In genomic region chr10:12501324-12501723, GRCh38 we compare ENCODE assay signal across 22 cellular contexts.
A peak's percentile ranks its signal among the peaks of the same experiment; 100 is the strongest.
DNase-seq lines count a peak whose midpoint lies in the region; ATAC-seq, FAIRE-seq and TF ChIP-seq lines count a peak whose summit lies in the region.
"Had no signal": no experiment of that assay in that cellular context is flagged by ENCODE, and none has a peak within 500 bp of the region (broad histone marks: within the 10 kb centered on the region; RNA-seq: fewer than 3 reads in every experiment).

No MANE protein-coding gene starts in this region.

- intact Hi-C loops in left lung (cut with DNase I) = no loop called here

- H3K79me2 ChIP-seq in astrocyte (ENCODE audit: insufficient read depth, low read length) = peaks cover 22% of the 10 kb centered on the region

- no peak overlapping the region for H3K9ac ChIP-seq in astrocyte (ENCODE audit: low read length)

- TF ChIP-seq CTCF in astrocyte (IDR thresholded peaks at IDR 0.05; ENCODE audit: insufficient read depth, low read depth, low read length) (no peak), left lung (IDR thresholded peaks at IDR 0.05) (no peak)

- H3K4me1 ChIP-seq in astrocyte (ENCODE audit: insufficient read depth, low read length) (peaks cover 22% of the 10 kb centered on the region), left lung (peaks cover 9 to 22% of the 10 kb centered on the region in 2 donors)
- no peaks in the 10 kb centered on the region for H3K4me1 ChIP-seq in effector memory CD4-positive, alpha-beta T cell (ENCODE audit: control insufficient read depth, insufficient read depth, low read length, poor library complexity, severe bottlenecking)

- H3K4me3 Mint-ChIP-seq in astrocyte (ENCODE audit: unreplicated experiment) = no peak overlapping the region
- H3K4me3 Mint-ChIP-seq: activated CD8-positive, alpha-beta T cell treated with anti-CD3 and anti-CD28 coated beads, Interleukin-2, amount 10 ng/mL, durations not matched to agents 7 days and 5 days; activated T-helper 1 cell treated with anti-CD3 and anti-CD28 coated beads, Interleukin-12 subunit alpha, Interleukin-12 subunit beta, Interleukin-2, Interleukin-4 antibody, amounts not matched to agents 30 ng/mL and 10 ng/mL and 1 ng/mL, durations not matched to agents 14 hours and 24 hours and 36 hours had no signal

- peaks cover 25% of the 10 kb centered on the region for H3K4me1 Mint-ChIP-seq in astrocyte (ENCODE audit: low read depth, unreplicated experiment)

- no peaks in the 10 kb centered on the region for H3K9me3 Mint-ChIP-seq in astrocyte (ENCODE audit: unreplicated experiment)

- H3K27ac ChIP-seq in astrocyte (ENCODE audit: low read depth, low read length) = no peak overlapping the region
- H3K27ac ChIP-seq in left lung = no peak overlapping the region
- H3K27ac ChIP-seq in effector memory CD4-positive, alpha-beta T cell (ENCODE audit: insufficient read depth, low read length, poor library complexity, severe bottlenecking) = no peak overlapping the region
- H3K27ac ChIP-seq: C4-2B, epithelial cell of prostate, gastroesophageal sphincter, thoracic aorta had no signal

- H2AFZ ChIP-seq in astrocyte (ENCODE audit: low read depth, low read length) = no peak overlapping the region

- H3K27me3 ChIP-seq in astrocyte (ENCODE audit: insufficient read depth, low read length) (no peaks in the 10 kb centered on the region), left lung (no peaks in the 10 kb centered on the region)
- H3K27me3 ChIP-seq in effector memory CD4-positive, alpha-beta T cell (replicated peaks; ENCODE audit: control insufficient read depth, insufficient read depth, low read length, poor library complexity, severe bottlenecking) = no peaks in the 10 kb centered on the region
- H3K27me3 ChIP-seq: adrenal gland, gastroesophageal sphincter had no signal

- peaks cover 72% of the 10 kb centered on the region for H4K20me1 ChIP-seq in astrocyte (ENCODE audit: insufficient read depth, low read length)

- H3K27me3 Mint-ChIP-seq in astrocyte (ENCODE audit: low read depth, unreplicated experiment) = peaks cover 14% of the 10 kb centered on the region

- no peak overlapping the region for H3K27ac Mint-ChIP-seq in astrocyte (ENCODE audit: unreplicated experiment)
- H3K27ac Mint-ChIP-seq: activated CD8-positive, alpha-beta T cell treated with anti-CD3 and anti-CD28 coated beads, Interleukin-2, amount 10 ng/mL, durations not matched to agents 7 days and 5 days; activated T-helper 1 cell treated with anti-CD3 and anti-CD28 coated beads, Interleukin-12 subunit alpha, Interleukin-12 subunit beta, Interleukin-2, Interleukin-4 antibody, amounts not matched to agents 30 ng/mL and 10 ng/mL and 1 ng/mL, durations not matched to agents 14 hours and 24 hours and 36 hours had no signal

- no peak for FAIRE-seq in astrocyte (lab: Jason Lieb, UNC)
- FAIRE-seq: colon had no signal

- H3K36me3 Mint-ChIP-seq in astrocyte (ENCODE audit: low read depth, unreplicated experiment) = peaks cover 6% of the 10 kb centered on the region

- peak; percentile 30 for ATAC-seq in left lung
- no peak for ATAC-seq in GM21515 (IDR thresholded peaks at IDR 0.05; ENCODE audit: unreplicated experiment)
- ATAC-seq in HG03432 (IDR thresholded peaks at IDR 0.05; ENCODE audit: unreplicated experiment) = no peak
- ATAC-seq: activated CD8-positive, alpha-beta T cell treated with anti-CD3 and anti-CD28 coated beads, Interleukin-2, amount 10 ng/mL, durations not matched to agents 7 days and 5 days; gastroesophageal sphincter; sciatic nerve had no signal

- H3K4me3 ChIP-seq in astrocyte (ENCODE audit: insufficient read depth, low read depth, low read length) = no peak overlapping the region
- no peak overlapping the region for H3K4me3 ChIP-seq in left lung
- H3K4me3 ChIP-seq in effector memory CD4-positive, alpha-beta T cell (ENCODE audit: insufficient read depth, low read depth, low read length, poor library complexity, severe bottlenecking) = no peak overlapping the region
- H3K4me3 ChIP-seq: adrenal gland, gastroesophageal sphincter, lung, thoracic aorta had no signal

- no peaks in the 10 kb centered on the region for H3K9me3 ChIP-seq in astrocyte (ENCODE audit: insufficient read depth, low read depth, low read length)
- H3K9me3 ChIP-seq in left lung = no peaks in the 10 kb centered on the region
- H3K9me3 ChIP-seq in effector memory CD4-positive, alpha-beta T cell (ENCODE audit: control insufficient read depth, low read length) = no peaks in the 10 kb centered on the region
- H3K9me3 ChIP-seq: adrenal gland, gastroesophageal sphincter, thoracic aorta had no signal

- DNase-seq in NCI-H345 (lab: John Stamatoyannopoulos, UW) = peak; percentile 37
- no peak for DNase-seq in NCI-H345 treated with DMSO at 0.1 percent for 48 hours (lab: John Stamatoyannopoulos, UW; ENCODE audit: unreplicated experiment)
- DNase-seq in astrocyte (ENCODE audit: low read depth) = no peak
- DNase-seq in left lung = no peak
- peak; percentile 11 for DNase-seq in superior temporal gyrus (ENCODE audit: extremely low spot score)
- no peak for DNase-seq in effector memory CD4-positive, alpha-beta T cell
- DNase-seq: 8988T, DND-41, MM.1S, NCI-H187 treated with DMSO at 0.1 percent for 48 hours had no signal

- H3K36me3 ChIP-seq in astrocyte (ENCODE audit: insufficient read depth, low read length) = no peaks in the 10 kb centered on the region
- H3K36me3 ChIP-seq in left lung = no peaks in the 10 kb centered on the region
- H3K36me3 ChIP-seq in effector memory CD4-positive, alpha-beta T cell (ENCODE audit: control insufficient read depth, insufficient read depth, low read length) = no peaks in the 10 kb centered on the region
- H3K36me3 ChIP-seq: adrenal gland, gastroesophageal sphincter, thoracic aorta had no signal

- H3K4me2 ChIP-seq in astrocyte (ENCODE audit: low read length) = peak overlapping the region; percentile 22

Comparison
In these comparisons a context has a peak if more than half of its experiments do, and no peak if none do; other contexts are left out.
1. DNase-seq: peak in NCI-H345 (single experiment) and superior temporal gyrus (single experiment); none in NCI-H345 treated with DMSO at 0.1 percent for 48 hours (single experiment), astrocyte (single experiment), left lung (0 of 2) and effector memory CD4-positive, alpha-beta T cell (0 of 3).